In genomic region chr11:115155978-115156377, GRCh38 we compare ENCODE assay signal across 26 cellular contexts.
"Had no signal": no experiment of that assay in that cellular context is flagged by ENCODE, and none has a peak within 500 bp of the region (broad histone marks: within the 10 kb centered on the region; RNA-seq: fewer than 3 reads in every experiment).

No MANE protein-coding gene starts in this region.

- H3K27me3 ChIP-seq: ascending aorta, cardiac muscle cell, colonic mucosa had no signal

- H3K4me2 ChIP-seq: KMS-11 had no signal

- H3K9me3 ChIP-seq: ascending aorta, colonic mucosa had no signal

- H3K27me3 Mint-ChIP-seq: activated CD4-positive, alpha-beta T cell treated with anti-CD3 and anti-CD28 coated beads, Interleukin-2, amount 10 ng/mL, durations not matched to agents 7 days and 5 days; activated naive CD4-positive, alpha-beta T cell treated with anti-CD3 and anti-CD28 coated beads, Interleukin-2, amount 50 U/mL, for 24 hours; activated naive CD8-positive, alpha-beta T cell treated with anti-CD3 and anti-CD28 coated beads, Interleukin-2, amount 10 ng/mL, durations not matched to agents 7 days and 5 days; central memory CD8-positive, alpha-beta T cell had no signal

- H3K4me3 Mint-ChIP-seq: activated CD4-positive, alpha-beta T cell treated with anti-CD3 and anti-CD28 coated beads, Interleukin-2, amount 10 ng/mL, durations not matched to agents 7 days and 5 days; activated CD8-positive, alpha-beta T cell treated with anti-CD3 and anti-CD28 coated beads, Interleukin-2, amount 10 ng/mL, durations not matched to agents 7 days and 5 days; activated naive CD4-positive, alpha-beta T cell treated with anti-CD3 and anti-CD28 coated beads, Interleukin-2, amount 50 U/mL, for 24 hours; activated naive CD8-positive, alpha-beta T cell treated with anti-CD3 and anti-CD28 coated beads, Interleukin-2, amount 10 ng/mL, durations not matched to agents 7 days and 5 days; activated T-cell treated with anti-CD3 and anti-CD28 coated beads, Interleukin-2, amount 50 U/mL, for 24 hours; central memory CD8-positive, alpha-beta T cell had no signal

- H3K36me3 Mint-ChIP-seq: activated naive CD4-positive, alpha-beta T cell treated with anti-CD3 and anti-CD28 coated beads, Interleukin-2, amount 50 U/mL, for 24 hours; activated naive CD8-positive, alpha-beta T cell treated with anti-CD3 and anti-CD28 coated beads, Interleukin-2, amount 10 ng/mL, durations not matched to agents 7 days and 5 days had no signal

- H3K4me3 ChIP-seq: ascending aorta, cardiac muscle cell, colonic mucosa had no signal

- H3K27ac ChIP-seq: ascending aorta, cardiac muscle cell, colonic mucosa, KMS-11 had no signal

- H3K9ac ChIP-seq: KMS-11 had no signal

- H3K4me1 Mint-ChIP-seq: activated CD4-positive, alpha-beta T cell treated with anti-CD3 and anti-CD28 coated beads, Interleukin-2, amount 10 ng/mL, durations not matched to agents 7 days and 5 days; activated naive CD4-positive, alpha-beta T cell treated with anti-CD3 and anti-CD28 coated beads, Interleukin-2, amount 50 U/mL, for 24 hours; activated naive CD8-positive, alpha-beta T cell treated with anti-CD3 and anti-CD28 coated beads, Interleukin-2, amount 10 ng/mL, durations not matched to agents 7 days and 5 days; central memory CD8-positive, alpha-beta T cell had no signal

- ATAC-seq: activated CD8-positive, alpha-beta T cell treated with anti-CD3 and anti-CD28 coated beads, Interleukin-2, amount 10 ng/mL, durations not matched to agents 7 days and 5 days had no signal

- DNase-seq: activated CD4-positive, alpha-beta T cell treated with anti-CD3 and anti-CD28 coated beads, Interleukin-2, amount 10 ng/mL, durations not matched to agents 7 days and 5 days; activated CD4-positive, alpha-beta T cell treated with anti-CD3 and anti-CD28 coated beads, Interleukin-2, amount 50 U/mL, for 48 hours; activated CD8-positive, alpha-beta T cell treated with anti-CD3 and anti-CD28 coated beads, Interleukin-2, amount 10 ng/mL, durations not matched to agents 7 days and 5 days; activated gamma-delta T cell; activated naive CD4-positive, alpha-beta T cell treated with Interleukin-2 at 50 U/mL for 16 hours; activated naive CD8-positive, alpha-beta T cell treated with anti-CD3 and anti-CD28 coated beads, Interleukin-2, amount 10 ng/mL, durations not matched to agents 7 days and 5 days; activated T-cell treated with anti-CD3 and anti-CD28 coated beads, Interleukin-2, amount 50 U/mL, for 24 hours; amygdala; colonic mucosa; MM.1S; MV-4-11; NCI-H1092; NCI-H1436 treated with DMSO at 0.1 percent for 48 hours; NCI-H187 treated with DMSO at 0.1 percent for 48 hours; NCI-H2081; NCI-H345; NCI-H526; OCI-M1; Right ventricle myocardium superior; T1000 had no signal

- H3K4me1 ChIP-seq: ascending aorta, colonic mucosa had no signal

- H3K36me3 ChIP-seq: ascending aorta, cardiac muscle cell, colonic mucosa had no signal

- H3K9me3 Mint-ChIP-seq: activated CD4-positive, alpha-beta T cell treated with anti-CD3 and anti-CD28 coated beads, Interleukin-2, amount 10 ng/mL, durations not matched to agents 7 days and 5 days; activated naive CD4-positive, alpha-beta T cell treated with anti-CD3 and anti-CD28 coated beads, Interleukin-2, amount 50 U/mL, for 24 hours; activated naive CD8-positive, alpha-beta T cell treated with anti-CD3 and anti-CD28 coated beads, Interleukin-2, amount 10 ng/mL, durations not matched to agents 7 days and 5 days; activated T-cell treated with anti-CD3 and anti-CD28 coated beads, Interleukin-2, amount 50 U/mL, for 24 hours; activated T-helper 2 cell treated with anti-CD3 and anti-CD28 coated beads, Interferon-gamma antibody, Interleukin-2, Interleukin-4, amounts not matched to agents 10 μg/mL and 5 μg/mL and 100 μg/mL, durations not matched to agents 14 hours and 24 hours and 36 hours; central memory CD8-positive, alpha-beta T cell had no signal

- H3K27ac Mint-ChIP-seq: activated CD4-positive, alpha-beta T cell treated with anti-CD3 and anti-CD28 coated beads, Interleukin-2, amount 10 ng/mL, durations not matched to agents 7 days and 5 days; activated CD8-positive, alpha-beta T cell treated with anti-CD3 and anti-CD28 coated beads, Interleukin-2, amount 10 ng/mL, durations not matched to agents 7 days and 5 days; activated naive CD4-positive, alpha-beta T cell treated with anti-CD3 and anti-CD28 coated beads, Interleukin-2, amount 50 U/mL, for 24 hours; activated naive CD8-positive, alpha-beta T cell treated with anti-CD3 and anti-CD28 coated beads, Interleukin-2, amount 10 ng/mL, durations not matched to agents 7 days and 5 days; activated T-cell treated with anti-CD3 and anti-CD28 coated beads, Interleukin-2, amount 50 U/mL, for 24 hours; activated T-helper 2 cell treated with anti-CD3 and anti-CD28 coated beads, Interferon-gamma antibody, Interleukin-2, Interleukin-4, amounts not matched to agents 10 μg/mL and 5 μg/mL and 100 μg/mL, durations not matched to agents 14 hours and 24 hours and 36 hours had no signal
